32 cellular contexts compared by ENCODE assay signal in the genomic region with DNA sequence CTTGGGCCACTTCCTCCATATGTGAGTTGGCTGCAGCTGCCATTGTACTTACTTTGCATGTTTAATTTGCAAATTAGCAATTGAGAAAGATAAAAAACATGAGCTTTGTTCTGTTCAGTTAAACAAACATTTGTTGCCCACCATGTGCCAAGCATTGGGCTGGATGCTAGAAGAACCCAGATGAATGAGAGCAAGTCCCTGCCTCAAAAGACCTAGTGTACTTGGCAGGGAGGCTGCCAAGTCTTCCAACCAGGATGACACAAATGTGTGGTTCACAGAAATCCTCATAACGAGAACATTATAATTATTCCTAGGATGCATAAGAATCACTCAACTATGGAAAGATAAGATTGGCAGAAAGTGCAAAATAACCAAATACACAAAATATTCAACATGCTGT.
"Had no signal": no experiment of that assay in that cellular context is flagged by ENCODE, and none has a peak within 500 bp of the region (broad histone marks: within the 10 kb centered on the region; RNA-seq: fewer than 3 reads in every experiment).

No MANE protein-coding gene starts in this region.

- H3K4me1 Mint-ChIP-seq: activated CD4-positive, alpha-beta memory T cell treated with anti-CD3 and anti-CD28 coated beads, Interleukin-2, amount 10 ng/mL, durations not matched to agents 7 days and 5 days; activated CD8-positive, alpha-beta memory T cell treated with anti-CD3 and anti-CD28 coated beads, Interleukin-2, amount 10 ng/mL, durations not matched to agents 7 days and 5 days; activated naive CD4-positive, alpha-beta T cell treated with anti-CD3 and anti-CD28 coated beads, Interleukin-2, amount 10 ng/mL, durations not matched to agents 7 days and 5 days; activated naive CD8-positive, alpha-beta T cell treated with anti-CD3 and anti-CD28 coated beads, Interleukin-2, amount 50 U/mL, for 24 hours; T-cell had no signal

- H3K27me3 Mint-ChIP-seq: activated CD4-positive, alpha-beta memory T cell treated with anti-CD3 and anti-CD28 coated beads, Interleukin-2, amount 10 ng/mL, durations not matched to agents 7 days and 5 days; activated CD8-positive, alpha-beta memory T cell treated with anti-CD3 and anti-CD28 coated beads, Interleukin-2, amount 10 ng/mL, durations not matched to agents 7 days and 5 days; activated naive CD4-positive, alpha-beta T cell treated with anti-CD3 and anti-CD28 coated beads, Interleukin-2, amount 10 ng/mL, durations not matched to agents 7 days and 5 days; activated naive CD8-positive, alpha-beta T cell; activated naive CD8-positive, alpha-beta T cell treated with anti-CD3 and anti-CD28 coated beads, Interleukin-2, amount 50 U/mL, for 24 hours; T-cell had no signal

- H3K9me3 Mint-ChIP-seq: activated CD4-positive, alpha-beta memory T cell treated with anti-CD3 and anti-CD28 coated beads, Interleukin-2, amount 10 ng/mL, durations not matched to agents 7 days and 5 days; activated naive CD8-positive, alpha-beta T cell treated with anti-CD3 and anti-CD28 coated beads, Interleukin-2, amount 50 U/mL, for 24 hours had no signal

- H3K9me3 ChIP-seq: Peyer's patch, SJSA1 had no signal

- DNase-seq: activated CD4-positive, alpha-beta memory T cell treated with anti-CD3 and anti-CD28 coated beads, Interleukin-2, amount 10 ng/mL, durations not matched to agents 7 days and 5 days; activated CD4-positive, alpha-beta T cell treated with anti-CD3 and anti-CD28 coated beads for 1 hour; activated CD4-positive, alpha-beta T cell treated with anti-CD3 and anti-CD28 coated beads for 48 hours; activated CD4-positive, CD25-positive, alpha-beta regulatory T cell; activated CD8-positive, alpha-beta memory T cell treated with anti-CD3 and anti-CD28 coated beads for 24 hours; activated CD8-positive, alpha-beta memory T cell treated with anti-CD3 and anti-CD28 coated beads, Interleukin-2, amount 10 ng/mL, durations not matched to agents 7 days and 5 days; activated CD8-positive, alpha-beta memory T cell treated with anti-CD3 and anti-CD28 coated beads, Interleukin-2, amount 50 U/mL, for 48 hours; activated effector memory CD4-positive, alpha-beta T cell treated with Interleukin-2 at 50 U/mL for 16 hours; activated naive CD4-positive, alpha-beta T cell treated with anti-CD3 and anti-CD28 coated beads, Interleukin-2, amount 10 ng/mL, durations not matched to agents 7 days and 5 days; activated naive CD8-positive, alpha-beta T cell treated with anti-CD3 and anti-CD28 coated beads, Interleukin-2, amount 50 U/mL, for 24 hours; activated T-cell treated with anti-CD3 and anti-CD28 coated beads, Interleukin-2, amount 50 U/mL, for 48 hours; brain microvascular endothelial cell; central memory CD4-positive, alpha-beta T cell; NCI-H1092 treated with DMSO at 0.1 percent for 48 hours; NCI-H1417; NCI-H146; NCI-H187; NCI-H2171 treated with DMSO at 0.1 percent for 48 hours; NCI-H2227 treated with DMSO at 0.1 percent for 48 hours; NCI-H524; NK-92 treated with Interleukin-12 subunit alpha and Interleukin-12 subunit beta, amount 100 ng/mL, for 24 hours; PC-3; Peyer's patch; RPMI8226; SHP77 treated with DMSO at 0.1 percent for 48 hours; T-cell; T-helper 2 cell; T-helper 9 cell had no signal

- ATAC-seq: activated CD8-positive, alpha-beta memory T cell treated with anti-CD3 and anti-CD28 coated beads, Interleukin-2, amount 10 ng/mL, durations not matched to agents 7 days and 5 days; activated naive CD8-positive, alpha-beta T cell treated with anti-CD3 and anti-CD28 coated beads, Interleukin-2, amount 50 U/mL, for 24 hours; K562; PC-3; SK-N-SH treated with all-trans-retinoic acid at 6 μM for 48 hours; T-cell had no signal

- H3K27ac Mint-ChIP-seq: activated CD4-positive, alpha-beta memory T cell treated with anti-CD3 and anti-CD28 coated beads, Interleukin-2, amount 10 ng/mL, durations not matched to agents 7 days and 5 days; activated CD8-positive, alpha-beta memory T cell treated with anti-CD3 and anti-CD28 coated beads, Interleukin-2, amount 10 ng/mL, durations not matched to agents 7 days and 5 days; activated naive CD4-positive, alpha-beta T cell treated with anti-CD3 and anti-CD28 coated beads, Interleukin-2, amount 10 ng/mL, durations not matched to agents 7 days and 5 days; activated naive CD8-positive, alpha-beta T cell; activated naive CD8-positive, alpha-beta T cell treated with anti-CD3 and anti-CD28 coated beads, Interleukin-2, amount 50 U/mL, for 24 hours; T-cell had no signal

- H3K36me3 Mint-ChIP-seq: activated CD8-positive, alpha-beta memory T cell treated with anti-CD3 and anti-CD28 coated beads, Interleukin-2, amount 10 ng/mL, durations not matched to agents 7 days and 5 days; activated naive CD4-positive, alpha-beta T cell treated with anti-CD3 and anti-CD28 coated beads, Interleukin-2, amount 10 ng/mL, durations not matched to agents 7 days and 5 days; activated naive CD8-positive, alpha-beta T cell; T-cell had no signal

- H3K4me3 Mint-ChIP-seq: activated CD4-positive, alpha-beta memory T cell treated with anti-CD3 and anti-CD28 coated beads, Interleukin-2, amount 10 ng/mL, durations not matched to agents 7 days and 5 days; activated CD8-positive, alpha-beta memory T cell treated with anti-CD3 and anti-CD28 coated beads, Interleukin-2, amount 10 ng/mL, durations not matched to agents 7 days and 5 days; activated naive CD4-positive, alpha-beta T cell treated with anti-CD3 and anti-CD28 coated beads, Interleukin-2, amount 10 ng/mL, durations not matched to agents 7 days and 5 days; activated naive CD8-positive, alpha-beta T cell; activated naive CD8-positive, alpha-beta T cell treated with anti-CD3 and anti-CD28 coated beads, Interleukin-2, amount 50 U/mL, for 24 hours; T-cell had no signal
